Comparison of ENCODE assay signal across 8 cellular contexts in genomic region chr19:4457654-4458406, GRCh38. TPM values are rescaled to one million over a fixed set of nuclear protein-coding genes. Genes with fewer than 3 reads are reported as not detected.
DNase-seq lines count a peak whose midpoint lies in the region; ATAC-seq and TF ChIP-seq lines count a peak whose summit lies in the region.

Gene UBXN6 (minus strand): TSS chr19:4457794. CDS start chr19:4457697, 97 bp downstream.

- no peak for TF ChIP-seq EP300 in esophagus muscularis mucosa (IDR thresholded peaks at IDR 0.05)

- TF ChIP-seq POLR2A in Peyer's patch (IDR thresholded peaks at IDR 0.05) (no peak), esophagus muscularis mucosa (IDR thresholded peaks at IDR 0.05; ENCODE audit: low read depth) (no peak)

- H3K9me3 ChIP-seq in Peyer's patch, result no peaks in the 10 kb centered on the region
- H3K9me3 ChIP-seq in esophagus muscularis mucosa, result no peaks in the 10 kb centered on the region
- no peaks in the 10 kb centered on the region for H3K9me3 ChIP-seq in muscle layer of duodenum (ENCODE audit: control insufficient read depth in 1 of 2, low read length in 2 of 2)

- H3K4me1 ChIP-seq in KMS-11 (ENCODE audit: low read depth, poor library complexity, severe bottlenecking), result peaks cover 10% of the 10 kb centered on the region
- H3K4me1 ChIP-seq in Peyer's patch, result peaks cover 0 to 18% (median 8%) of the 10 kb centered on the region in 4 donors
- peaks cover 22 to 47% (median 36%) of the 10 kb centered on the region in 4 donors for H3K4me1 ChIP-seq in esophagus muscularis mucosa
- H3K4me1 ChIP-seq in muscle layer of duodenum (ENCODE audit: control insufficient read depth in 1 of 2, insufficient read depth in 2 of 2, low read length in 2 of 2), result peaks cover 0 to 26% of the 10 kb centered on the region in 2 donors

- peak; percentile 98 for DNase-seq in DMS153 (lab: John Stamatoyannopoulos, UW)
- peak; percentile 97 to 99 (median 98) for DNase-seq in Peyer's patch
- DNase-seq in activated T-cell treated with anti-CD3 and anti-CD28 coated beads, Interleukin-2, amount 50 U/mL, for 48 hours, result peak; percentile 99
- peak; percentile 98 for DNase-seq in esophagus muscularis mucosa (ENCODE audit: extremely low spot score)
- peak; percentile 94 to 96 for DNase-seq in stimulated activated CD8-positive, alpha-beta memory T cell treated with anti-CD3 and anti-CD28 coated beads, Interleukin-7, amount 100 ng/mL, for 4 hours (ENCODE audit: low read depth in 2 of 2)

- H3K27ac ChIP-seq in KMS-11 (peak within 1 kb of the TSS; percentile 29; the same call in 1 of the 2 replicates), Peyer's patch (peak within 1 kb of the TSS; percentile 80 to 89 (median 86)), esophagus muscularis mucosa (replicated peaks in 1 of 4) (peak within 1 kb of the TSS; percentile 88 to 95 (median 91)), muscle layer of duodenum (ENCODE audit: low read length) (peak within 1 kb of the TSS; percentile 77)

- peak; percentile 81 for ATAC-seq in GM21737 (IDR thresholded peaks at IDR 0.05; ENCODE audit: unreplicated experiment)

- TF ChIP-seq CTCF in KMS-11 (conservative IDR thresholded peaks at IDR 0.05; ENCODE audit: low read depth, low read length) (no peak), Peyer's patch (IDR thresholded peaks at IDR 0.05) (peak in 4 of 6 experiments; percentile 27 to 49 (median 38)), esophagus muscularis mucosa (IDR thresholded peaks at IDR 0.05) (peak in 1 of 3 experiments; percentile 18)

- H3K9ac ChIP-seq in KMS-11, result no peak within 1 kb of the TSS

- H3K27me3 ChIP-seq in KMS-11 (ENCODE audit: insufficient read depth, low read depth), result peaks cover 8% of the 10 kb centered on the region; the same call in 1 of the 2 replicates
- H3K27me3 ChIP-seq in Peyer's patch, result no peaks in the 10 kb centered on the region
- H3K27me3 ChIP-seq in esophagus muscularis mucosa, result no peaks in the 10 kb centered on the region
- no peaks in the 10 kb centered on the region for H3K27me3 ChIP-seq in muscle layer of duodenum (ENCODE audit: low read depth, low read length)

- peak within 1 kb of the TSS; percentile 73 for H3K4me2 ChIP-seq in KMS-11

- peak within 1 kb of the TSS; percentile 42; the same call in 1 of the 2 replicates for H2AFZ ChIP-seq in KMS-11 (ENCODE audit: low read depth)

- H3K4me3 ChIP-seq in KMS-11 (IDR thresholded peaks at IDR 0.05; ENCODE audit: insufficient read depth, low read depth, low read length) (no peak within 1 kb of the TSS), Peyer's patch (peak within 1 kb of the TSS; percentile 70 to 89 (median 78)), esophagus muscularis mucosa (peak within 1 kb of the TSS; percentile 67 to 87 (median 74)), muscle layer of duodenum (ENCODE audit: low read depth in 1 of 2, low read length in 2 of 2) (peak within 1 kb of the TSS; percentile 68 to 74)

- WGBS in esophagus muscularis mucosa, result 18% methylated on average over 32 of the region's 52 CpGs

- intact Hi-C loops in esophagus muscularis mucosa (cut with DNase I), result loop anchor here (5.0 kb wide), 1 partner anchor 59 kb away; the partner anchor contains the start of gene PLIN4

- no peaks in the 10 kb centered on the region for H4K20me1 ChIP-seq in KMS-11 (ENCODE audit: insufficient read depth)

- H3K36me3 ChIP-seq in KMS-11 (ENCODE audit: insufficient read depth) (no peaks in the 10 kb centered on the region), Peyer's patch (peaks cover 0 to 16% (median 0%) of the 10 kb centered on the region in 3 donors), esophagus muscularis mucosa (peaks cover 11 to 21% (median 12%) of the 10 kb centered on the region in 4 donors), muscle layer of duodenum (ENCODE audit: control insufficient read depth in 1 of 2, insufficient read depth in 2 of 2, low read length in 2 of 2) (peaks cover 7 to 15% of the 10 kb centered on the region in 2 donors)

- no peaks in the 10 kb centered on the region; the same call in 1 of the 2 replicates for H3K79me2 ChIP-seq in KMS-11 (ENCODE audit: insufficient read depth, low read depth)

RNA-seq across cellular contexts. Expression of gene UBXN6, which starts in this region (rescaled TPM):
- 100 to 1,000 TPM in 3 of 4 donors, 10 to 100 TPM in 1; 94.9 to 178 (median 163) TPM for total RNA-seq in Peyer's patch
- 100 to 1,000 TPM in 2 of 4 donors, 10 to 100 TPM in 2; 65.2 to 190 (median 98.8) TPM for total RNA-seq in esophagus muscularis mucosa

Comparison
In these comparisons a context has a peak if more than half of its experiments do, and no peak if none do; other contexts are left out.
1. H3K27ac ChIP-seq: peak in every context shown above with its lines; median percentile 91 in esophagus muscularis mucosa; 86 in Peyer's patch; 77 in muscle layer of duodenum; 29 in KMS-11.